Comparison of ENCODE assay signal across 13 cellular contexts in genomic region chr19:3405261-3405653, GRCh38. TPM values are rescaled to one million over a fixed set of nuclear protein-coding genes. Genes with fewer than 3 reads are reported as not detected.
A peak's percentile ranks its signal among the peaks of the same experiment; 100 is the strongest.
DNase-seq lines count a peak whose midpoint lies in the region; ATAC-seq and TF ChIP-seq lines count a peak whose summit lies in the region.
"Had no signal": no experiment of that assay in that cellular context is flagged by ENCODE, and none has a peak within 500 bp of the region (broad histone marks: within the 10 kb centered on the region; RNA-seq: fewer than 3 reads in every experiment).

No MANE protein-coding gene starts in this region.

- H3K27ac ChIP-seq in mucosa of rectum (ENCODE audit: low read depth in 2 of 2, low read length in 2 of 2) (peak overlapping the region; percentile 88 to 91), temporal lobe (ENCODE audit: low read depth, low read length) (peak overlapping the region; percentile 98)
- H3K27ac ChIP-seq: C4-2B had no signal

- peak overlapping the region; percentile 86 for H3K27ac Mint-ChIP-seq in chondrocyte (ENCODE audit: unreplicated experiment)
- H3K27ac Mint-ChIP-seq: activated CD8-positive, alpha-beta T cell treated with anti-CD3 and anti-CD28 coated beads, Interleukin-2, amount 10 ng/mL, durations not matched to agents 7 days and 5 days; dendritic cell treated with granulocyte-macrophage colony-stimulating factor and Interleukin-4, amounts not matched to agents 40 ng/mL and 50 ng/mL, for 4 days; memory B cell had no signal

- H3K27me3 ChIP-seq in mucosa of rectum (ENCODE audit: control insufficient read depth in 2 of 2, insufficient read depth in 2 of 2, low read length in 2 of 2) = no peaks in the 10 kb centered on the region
- H3K27me3 ChIP-seq: MG63 had no signal

- H3K9me3 Mint-ChIP-seq in chondrocyte (ENCODE audit: low read depth) = no peaks in the 10 kb centered on the region
- H3K9me3 Mint-ChIP-seq: memory B cell had no signal

- H3K4me3 ChIP-seq in mucosa of rectum (ENCODE audit: low read length in 2 of 2) = no peak overlapping the region

- peaks cover 49% of the 10 kb centered on the region for H3K4me1 Mint-ChIP-seq in chondrocyte (ENCODE audit: low read depth)

- H3K36me3 ChIP-seq in mucosa of rectum (ENCODE audit: control insufficient read depth in 2 of 2, insufficient read depth in 2 of 2, low read length in 2 of 2) = no peaks in the 10 kb centered on the region

- H3K9ac ChIP-seq in mucosa of rectum (ENCODE audit: low read depth in 1 of 2, low read length in 2 of 2) = peak overlapping the region in 1 of 2 donors; percentile 66

- no peaks in the 10 kb centered on the region for H3K9me3 ChIP-seq in mucosa of rectum (ENCODE audit: control insufficient read depth in 2 of 2, low read length in 2 of 2)
- H3K9me3 ChIP-seq: MG63 had no signal

- no peak for TF ChIP-seq CTCF in chondrocyte (IDR thresholded peaks at IDR 0.05)

- H3K4me1 ChIP-seq in mucosa of rectum (ENCODE audit: control insufficient read depth in 2 of 2, insufficient read depth in 2 of 2, low read length in 2 of 2) = peaks cover 0 to 9% of the 10 kb centered on the region in 2 donors

- DNase-seq in HuH-7.5 (ENCODE audit: low spot score) (peak; percentile 26), chondrocyte (ENCODE audit: low spot score) (no peak), GM19240 (ENCODE audit: insufficient read length, low spot score) (no peak), NCI-H1694 (lab: John Stamatoyannopoulos, UW) (no peak), COR-L47 (lab: John Stamatoyannopoulos, UW) (no peak)
- DNase-seq: activated CD8-positive, alpha-beta T cell treated with anti-CD3 and anti-CD28 coated beads, Interleukin-2, amount 10 ng/mL, durations not matched to agents 7 days and 5 days had no signal

- H3K36me3 Mint-ChIP-seq in chondrocyte (ENCODE audit: low read depth) = peaks cover 10% of the 10 kb centered on the region

- no peaks in the 10 kb centered on the region for H3K27me3 Mint-ChIP-seq in chondrocyte (ENCODE audit: low read depth)
- H3K27me3 Mint-ChIP-seq: dendritic cell treated with granulocyte-macrophage colony-stimulating factor and Interleukin-4, amounts not matched to agents 40 ng/mL and 50 ng/mL, for 4 days; memory B cell had no signal

- H3K4me3 Mint-ChIP-seq in chondrocyte (ENCODE audit: unreplicated experiment) = no peak overlapping the region
- H3K4me3 Mint-ChIP-seq: activated CD8-positive, alpha-beta T cell treated with anti-CD3 and anti-CD28 coated beads, Interleukin-2, amount 10 ng/mL, durations not matched to agents 7 days and 5 days; dendritic cell treated with granulocyte-macrophage colony-stimulating factor and Interleukin-4, amounts not matched to agents 40 ng/mL and 50 ng/mL, for 4 days; memory B cell had no signal

- no peak for ATAC-seq in HG02610 (IDR thresholded peaks at IDR 0.05; ENCODE audit: unreplicated experiment)
- ATAC-seq: activated CD8-positive, alpha-beta T cell treated with anti-CD3 and anti-CD28 coated beads, Interleukin-2, amount 10 ng/mL, durations not matched to agents 7 days and 5 days had no signal

RNA-seq across cellular contexts. Expression of gene NFIC, which starts 38.9 kb away (rescaled TPM):
- total RNA-seq in chondrocyte = 81.5 to 85.5 TPM (median 83.4 TPM) in 3 replicates
- 7.1 TPM for total RNA-seq in temporal lobe

Comparison
In these comparisons a context has a peak if more than half of its experiments do, and no peak if none do; other contexts are left out.
1. RNA of gene NFIC, which starts 38.9 kb away (total RNA-seq): 81.5 to 85.5 TPM in chondrocyte; 7.1 TPM in temporal lobe (single experiment); every median in the first group is over 10 times any median in the second.